Comparison of ENCODE assay signal across 23 cellular contexts in the genomic region with DNA sequence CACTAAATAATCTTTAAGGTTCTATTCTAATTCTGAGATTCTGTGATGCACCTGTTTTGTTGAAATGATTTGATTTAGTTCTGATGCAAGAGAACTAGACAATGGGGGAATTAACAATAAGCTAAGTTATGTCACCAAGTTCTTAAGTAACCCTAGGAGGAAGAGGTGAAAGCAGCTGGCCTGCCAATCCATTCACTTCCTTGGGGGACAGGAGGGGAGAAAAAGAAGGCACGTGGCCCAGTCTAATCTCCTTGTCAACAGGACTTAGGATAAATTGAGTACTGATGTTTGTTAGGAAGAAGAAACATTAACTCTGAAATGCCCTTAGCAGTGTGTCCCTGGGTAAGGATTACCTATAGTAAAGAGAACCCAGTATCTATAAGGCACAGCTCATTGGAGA. TPM values are rescaled to one million over a fixed set of nuclear protein-coding genes. Genes with fewer than 3 reads are reported as not detected.
A peak's percentile ranks its signal among the peaks of the same experiment; 100 is the strongest.
DNase-seq lines count a peak whose midpoint lies in the region; ATAC-seq and TF ChIP-seq lines count a peak whose summit lies in the region.
"Had no signal": no experiment of that assay in that cellular context is flagged by ENCODE, and none has a peak within 500 bp of the region (broad histone marks: within the 10 kb centered on the region; RNA-seq: fewer than 3 reads in every experiment).

No MANE protein-coding gene starts in this region.

- WGBS in upper lobe of left lung, 2 donors = 50 to 56% methylated on average over 1 of the region's 1 CpG

- no peaks in the 10 kb centered on the region for H3K27me3 ChIP-seq in WERI-Rb-1 (ENCODE audit: insufficient read depth, low read depth, severe bottlenecking)
- no peaks in the 10 kb centered on the region for H3K27me3 ChIP-seq in upper lobe of left lung
- H3K27me3 ChIP-seq: BE2C, BLaER1 had no signal

- no peak for TF ChIP-seq POLR2A in upper lobe of left lung (IDR thresholded peaks at IDR 0.05)

- DNase-seq in NCI-H82 treated with DMSO at 0.1 percent for 48 hours (lab: John Stamatoyannopoulos, UW; ENCODE audit: unreplicated experiment) = peak; percentile 50
- peak; percentile 66 for DNase-seq in WERI-Rb-1
- DNase-seq in upper lobe of left lung = no peak
- DNase-seq in sciatic nerve (ENCODE audit: low spot score) = no peak
- DNase-seq: 8988T; ACHN; BE2C; C1 segment of cervical spinal cord; CD4-positive, alpha-beta memory T cell; CD4-positive, CD25-positive, alpha-beta regulatory T cell; CD8-positive, alpha-beta memory T cell; COR-L47; DMS 273 treated with DMSO at 0.1 percent for 48 hours; DMS153; DMS53; DMS79; DND-41; EL; GDM1 had no signal

- H3K9me3 ChIP-seq in WERI-Rb-1 (ENCODE audit: severe bottlenecking) (no peaks in the 10 kb centered on the region), upper lobe of left lung (no peaks in the 10 kb centered on the region)
- H3K9me3 ChIP-seq: BE2C, BLaER1 had no signal

- intact Hi-C loops in sciatic nerve (cut with DNase I) = no loop called here

- H3K27ac ChIP-seq in WERI-Rb-1 = no peak overlapping the region
- H3K27ac ChIP-seq in upper lobe of left lung = no peak overlapping the region
- H3K27ac ChIP-seq: BLaER1 had no signal

- TF ChIP-seq EP300 in upper lobe of left lung (IDR thresholded peaks at IDR 0.05) = no peak

- no peak for ATAC-seq in HG03432 (IDR thresholded peaks at IDR 0.05; ENCODE audit: unreplicated experiment)
- ATAC-seq in upper lobe of left lung (ENCODE audit: low FRiP score in 2 of 2) = no peak
- ATAC-seq in sciatic nerve = no peak
- ATAC-seq: GM12878 had no signal

- TF ChIP-seq CTCF in WERI-Rb-1 (IDR thresholded peaks at IDR 0.05; ENCODE audit: low read depth, low read length) (no peak), upper lobe of left lung (IDR thresholded peaks at IDR 0.05) (no peak)

- H3K4me1 ChIP-seq in upper lobe of left lung = no peaks in the 10 kb centered on the region
- H3K4me1 ChIP-seq: BE2C, BLaER1 had no signal

- no peaks in the 10 kb centered on the region for H3K36me3 ChIP-seq in WERI-Rb-1
- H3K36me3 ChIP-seq in upper lobe of left lung = no peaks in the 10 kb centered on the region
- H3K36me3 ChIP-seq: BE2C, BLaER1 had no signal

- no peak overlapping the region for H3K4me3 ChIP-seq in WERI-Rb-1 (ENCODE audit: low read depth, low read length)
- H3K4me3 ChIP-seq in upper lobe of left lung = no peak overlapping the region
- H3K4me3 ChIP-seq: BLaER1, GM12878 had no signal

RNA-seq across cellular contexts. Expression of gene TLCD4, which starts 36.9 kb away (rescaled TPM):
- total RNA-seq in upper lobe of left lung = 10 to 100 TPM in 3 of 6 donors, 1 to 10 TPM in 3; 1.8 to 19.5 (median 8.2) TPM
- total RNA-seq in sciatic nerve = 27.9 TPM
- total RNA-seq: A673; CD4-positive, CD25-positive, alpha-beta regulatory T cell had no signal

Comparison
In these comparisons a context has a peak if more than half of its experiments do, and no peak if none do; other contexts are left out.
1. DNase-seq: peak in NCI-H82 treated with DMSO at 0.1 percent for 48 hours (single experiment) and WERI-Rb-1 (single experiment); none in upper lobe of left lung (0 of 2) and sciatic nerve (single experiment).